20 cellular contexts compared by ENCODE assay signal in genomic region chr12:102216086-102216691, GRCh38. TPM values are rescaled to one million over a fixed set of nuclear protein-coding genes. Genes with fewer than 3 reads are reported as not detected.
DNase-seq lines count a peak whose midpoint lies in the region; ATAC-seq, FAIRE-seq and TF ChIP-seq lines count a peak whose summit lies in the region.
"Had no signal": no experiment of that assay in that cellular context is flagged by ENCODE, and none has a peak within 500 bp of the region (broad histone marks: within the 10 kb centered on the region; RNA-seq: fewer than 3 reads in every experiment).

No MANE protein-coding gene starts in this region.

- H3K56ac ChIP-seq in H9 (ENCODE audit: insufficient read length, low read depth, low read length): no peak overlapping the region

- no peaks in the 10 kb centered on the region for H4K20me1 ChIP-seq in H9 (ENCODE audit: control insufficient read depth, insufficient read depth, insufficient read length)

- H3K79me1 ChIP-seq in H9 (ENCODE audit: insufficient read depth, low read depth, low read length, poor library complexity, severe bottlenecking): no peaks in the 10 kb centered on the region

- TF ChIP-seq POLR2A in A549 (IDR thresholded peaks at IDR 0.05; ENCODE audit: low read length): no peak

- H2AFZ ChIP-seq in H9 (ENCODE audit: low read length): no peak overlapping the region

- no peak overlapping the region for H4K91ac ChIP-seq in H9 (ENCODE audit: insufficient read length, low read depth, low read length)

- no peak overlapping the region for H3K14ac ChIP-seq in H9 (ENCODE audit: insufficient read depth, low read length)

- H2BK12ac ChIP-seq in H9 (ENCODE audit: insufficient read length, low read depth, low read length): no peak overlapping the region

- no peak overlapping the region for H4K8ac ChIP-seq in H9 (replicated peaks; ENCODE audit: insufficient read length, low read depth, low read length)

- H3K4me1 ChIP-seq in A549 (peaks cover 10% of the 10 kb centered on the region; the same call in 2 of the 3 replicates), HEK293 (ENCODE audit: control insufficient read depth, insufficient read depth, low read length) (no peaks in the 10 kb centered on the region), H9 (ENCODE audit: insufficient read depth, low read length) (no peaks in the 10 kb centered on the region)
- H3K4me1 ChIP-seq: body of pancreas, tibial artery had no signal

- POLR2A ChIA-PET in A549 (lab: Yijun Ruan, JAX): interaction anchor here (0.7 kb wide), 1 partner anchor 198 kb away, joined by 3 read pairs; no protein-coding TSS in a partner anchor
- POLR2A ChIA-PET in HEK293 (lab: Yijun Ruan, JAX): interaction anchor here (0.6 kb wide), 1 partner anchor 526 kb away, joined by 4 read pairs; no protein-coding TSS in a partner anchor
- POLR2A ChIA-PET in WTC11 (lab: Charles Lee): no interaction called here

- H2BK120ac ChIP-seq in H9 (ENCODE audit: low read depth, low read length, poor library complexity, severe bottlenecking): no peak overlapping the region

- peak; percentile 4 to 38 for DNase-seq in A549 (ENCODE audit: low read depth in 1 of 2, low spot score in 1 of 2)
- DNase-seq in WTC11 (ENCODE audit: low spot score): no peak
- DNase-seq in fibroblast of the aortic adventitia (ENCODE audit: low read depth): peak; percentile 40
- no peak for DNase-seq in H9
- no peak for DNase-seq in DMS 273 (lab: John Stamatoyannopoulos, UW; ENCODE audit: unreplicated experiment)
- DNase-seq: activated CD4-positive, alpha-beta memory T cell treated with anti-CD3 and anti-CD28 coated beads, Interleukin-2, amount 10 ng/mL, durations not matched to agents 7 days and 5 days; body of pancreas; endodermal cell; NCI-H1105 treated with DMSO at 0.1 percent for 48 hours; NCI-H524; stimulated activated CD8-positive, alpha-beta memory T cell treated with anti-CD3 and anti-CD28 coated beads, Interleukin-4, amount 100 ng/mL, for 48 hours; tibial artery had no signal

- TF ChIP-seq EP300 in A549 (IDR thresholded peaks at IDR 0.05): no peak

- 71% methylated on average over 5 of the region's 5 CpGs for WGBS in A549 (ENCODE audit: missing lambda C conversion rate)
- WGBS in H9 (ENCODE audit: extremely low coverage, insufficient read length, low lambda C conversion rate): no CpG with 5 or more reads among the region's 5 CpGs

- H3K27ac Mint-ChIP-seq in WTC11: no peak overlapping the region
- H3K27ac Mint-ChIP-seq in H9: no peak overlapping the region
- H3K27ac Mint-ChIP-seq: activated CD4-positive, alpha-beta memory T cell treated with anti-CD3 and anti-CD28 coated beads, Interleukin-2, amount 10 ng/mL, durations not matched to agents 7 days and 5 days; activated T-helper 2 cell treated with anti-CD3 and anti-CD28 coated beads, Interferon-gamma antibody, Interleukin-2, Interleukin-4, amounts not matched to agents 10 μg/mL and 5 μg/mL and 100 μg/mL, durations not matched to agents 14 hours and 24 hours and 36 hours; endodermal cell had no signal

- TF ChIP-seq RAD21 in A549 (conservative IDR thresholded peaks at IDR 0.05 in 1 of 2, IDR thresholded peaks at IDR 0.05 in 1 of 2): no peak

- no peak overlapping the region for H2BK15ac ChIP-seq in H9 (ENCODE audit: low read depth, low read length)

- H3K79me2 ChIP-seq in H9 (ENCODE audit: insufficient read depth, low read length): no peaks in the 10 kb centered on the region

- H3T11ph ChIP-seq in H9 (ENCODE audit: low read length): no peak overlapping the region

- no peaks in the 10 kb centered on the region for H3K9me3 ChIP-seq in A549
- no peaks in the 10 kb centered on the region for H3K9me3 ChIP-seq in HEK293 (ENCODE audit: control insufficient read depth, insufficient read depth, low read depth, low read length)
- no peaks in the 10 kb centered on the region for H3K9me3 ChIP-seq in H9 (ENCODE audit: control insufficient read depth, low read depth, low read length)
- H3K9me3 ChIP-seq: body of pancreas, tibial artery had no signal

- H3K4me3 ChIP-seq in A549: no peak overlapping the region
- H3K4me3 ChIP-seq in HEK293 (ENCODE audit: low read depth, low read length): no peak overlapping the region
- H3K4me3 ChIP-seq in fibroblast of the aortic adventitia (ENCODE audit: low read depth, low read length): no peak overlapping the region
- H3K4me3 ChIP-seq: body of pancreas, tibial artery had no signal

- no peak overlapping the region for H2BK20ac ChIP-seq in H9 (ENCODE audit: low read depth, low read length, poor library complexity, severe bottlenecking)

- TF ChIP-seq CTCF in A549 (IDR thresholded peaks at IDR 0.05) (no peak), HEK293 (tag by site-specific recombination; IDR thresholded peaks at IDR 0.05) (no peak), WTC11 (IDR thresholded peaks at IDR 0.05) (no peak), fibroblast of the aortic adventitia (IDR thresholded peaks at IDR 0.05; ENCODE audit: insufficient read depth, low read length) (no peak), H9 (conservative IDR thresholded peaks at IDR 0.05) (no peak)

- H3K4ac ChIP-seq in H9 (ENCODE audit: low read depth, low read length): no peak overlapping the region

- no peaks in the 10 kb centered on the region for H3K23me2 ChIP-seq in H9 (ENCODE audit: insufficient read length, low read depth, low read length, poor library complexity, severe bottlenecking)

- H3K36me3 ChIP-seq in HEK293 (ENCODE audit: control insufficient read depth in 2 of 2, insufficient read depth in 1 of 2, low read length in 2 of 2): no peaks in the 10 kb centered on the region
- H3K36me3 ChIP-seq: tibial artery had no signal

- H3K27ac ChIP-seq in A549: no peak overlapping the region
- H3K27ac ChIP-seq in HEK293 (ENCODE audit: extremely low read depth, low read depth, low read length): no peak overlapping the region
- H3K27ac ChIP-seq in H9 (ENCODE audit: insufficient read length, low read depth, low read length): no peak overlapping the region
- H3K27ac ChIP-seq: body of pancreas, tibial artery had no signal

- no peak for FAIRE-seq in A549 (lab: Jason Lieb, UNC)
- FAIRE-seq: GM19239, H1 had no signal

- H3K9ac ChIP-seq in H9 (ENCODE audit: extremely low read depth, insufficient read length, low read length): no peak overlapping the region

- no peak overlapping the region for H2BK5ac ChIP-seq in H9 (ENCODE audit: insufficient read length, low read length)

- H3K9me3 Mint-ChIP-seq in WTC11: no peaks in the 10 kb centered on the region
- H3K9me3 Mint-ChIP-seq in H9: no peaks in the 10 kb centered on the region
- H3K9me3 Mint-ChIP-seq: activated CD4-positive, alpha-beta memory T cell treated with anti-CD3 and anti-CD28 coated beads, Interleukin-2, amount 10 ng/mL, durations not matched to agents 7 days and 5 days; activated T-helper 2 cell treated with anti-CD3 and anti-CD28 coated beads, Interferon-gamma antibody, Interleukin-2, Interleukin-4, amounts not matched to agents 10 μg/mL and 5 μg/mL and 100 μg/mL, durations not matched to agents 14 hours and 24 hours and 36 hours; endodermal cell had no signal

- H3K27me3 Mint-ChIP-seq in WTC11 (ENCODE audit: low read depth) (no peaks in the 10 kb centered on the region), H9 (ENCODE audit: low read depth) (no peaks in the 10 kb centered on the region)
- H3K27me3 Mint-ChIP-seq: activated CD4-positive, alpha-beta memory T cell treated with anti-CD3 and anti-CD28 coated beads, Interleukin-2, amount 10 ng/mL, durations not matched to agents 7 days and 5 days had no signal

- no peak overlapping the region for H4K5ac ChIP-seq in H9 (ENCODE audit: insufficient read length, low read depth, low read length)

- ATAC-seq in A549 (peak; percentile 30 to 40; a peak in 2 of 6 replicates), WTC11 (no peak), GM19351 (IDR thresholded peaks at IDR 0.05; ENCODE audit: unreplicated experiment) (no peak), GM18909 (IDR thresholded peaks at IDR 0.05; ENCODE audit: poor library complexity, unreplicated experiment) (no peak)
- ATAC-seq: body of pancreas had no signal

- CTCF ChIA-PET in A549 (lab: Yijun Ruan, JAX) (interaction anchor here (0.6 kb wide), 1 partner anchor 188 kb away, joined by 3 read pairs; no protein-coding TSS in a partner anchor), HEK293 (lab: Yijun Ruan, JAX) (no interaction called here), WTC11 (lab: Charles Lee) (no interaction called here)

- H3K4me2 ChIP-seq in A549 (peak overlapping the region; percentile 5; the same call in 1 of the 3 replicates), H9 (ENCODE audit: insufficient read depth, insufficient read length, low read length) (no peak overlapping the region)

- H3K4me3 Mint-ChIP-seq in WTC11 (no peak overlapping the region), H9 (no peak overlapping the region)
- H3K4me3 Mint-ChIP-seq: activated CD4-positive, alpha-beta memory T cell treated with anti-CD3 and anti-CD28 coated beads, Interleukin-2, amount 10 ng/mL, durations not matched to agents 7 days and 5 days; endodermal cell had no signal

- no peaks in the 10 kb centered on the region for H3K36me3 Mint-ChIP-seq in WTC11
- H3K36me3 Mint-ChIP-seq in H9 (ENCODE audit: insufficient read depth in 1 of 3, low read depth in 3 of 3): no peaks in the 10 kb centered on the region

- H3K27me3 ChIP-seq in H9 (ENCODE audit: insufficient read depth, low read length): no peaks in the 10 kb centered on the region
- H3K27me3 ChIP-seq: body of pancreas, tibial artery had no signal

- H3K18ac ChIP-seq in H9 (ENCODE audit: insufficient read length, low read depth, low read length): no peak overlapping the region

- H3K4me1 Mint-ChIP-seq in WTC11 (no peaks in the 10 kb centered on the region), H9 (no peaks in the 10 kb centered on the region)
- H3K4me1 Mint-ChIP-seq: activated CD4-positive, alpha-beta memory T cell treated with anti-CD3 and anti-CD28 coated beads, Interleukin-2, amount 10 ng/mL, durations not matched to agents 7 days and 5 days; endodermal cell had no signal

- no peak overlapping the region for H3K23ac ChIP-seq in H9 (ENCODE audit: insufficient read length, low read depth, low read length)

- H2AK5ac ChIP-seq in H9 (ENCODE audit: insufficient read length, low read length): no peak overlapping the region

TF ChIP-seq in HEK293, 187 proteins besides CTCF, POLR2A, EP300 and RAD21 (continues in another document):
- no peak for TF ChIP-seq SCRT2 (tag by site-specific recombination; IDR thresholded peaks at IDR 0.05)

TF ChIP-seq in WTC11, 78 proteins besides CTCF, POLR2A, EP300 and RAD21 (continues in another document):
- TF ChIP-seq NFATC4 (CRISPR knock-in tag; IDR thresholded peaks at IDR 0.05) (no peak), CBFB (CRISPR knock-in tag; IDR thresholded peaks at IDR 0.05; ENCODE audit: low read depth) (no peak), HMGA2 (CRISPR knock-in tag; IDR thresholded peaks at IDR 0.05) (peak; percentile 28; the same call in 1 of the 2 replicates)

RNA-seq across cellular contexts. Expression of gene PMCH, which starts 18.6 kb away (rescaled TPM):
- polyA plus RNA-seq in A549 (2011; rRNA removed): not detected in 2 replicates
- not detected in 2 replicates for polyA plus RNA-seq in A549 (2012; cell fraction: cytosol; rRNA removed)
- polyA plus RNA-seq in A549 (2012; cell fraction: nucleus; rRNA removed): not detected in 2 replicates
- not detected in 3 replicates for polyA plus RNA-seq in A549 (2017; fragmentation: RNase III; extraction: RNeasy Plus Mini Kit Qiagen cat#74134 plus additional on column Dnase treatment)
- not detected in 2 replicates for polyA minus RNA-seq in A549 (2011; rRNA and poly(A)+ RNA removed)
- not detected in 3 replicates for total RNA-seq in WTC11 (2021)
- total RNA-seq in fibroblast of the aortic adventitia (ENCODE audit: low replicate concordance): 0.27 TPM in 1 of 2 replicates, not detected in the other
- not detected in 2 replicates for total RNA-seq in H9 (2021)
- total RNA-seq: body of pancreas, endodermal cell, H1, mesenteric fat pad, omental fat pad had no signal
- polyA plus RNA-seq: H1 had no signal

Comparison
In these comparisons a context has a peak if more than half of its experiments do, and no peak if none do; other contexts are left out.
1. ATAC-seq: peak in A549 (2 of 2); none in WTC11 (single experiment), GM19351 (single experiment) and GM18909 (single experiment).
2. DNase-seq: peak in A549 (2 of 2) and fibroblast of the aortic adventitia (single experiment); none in WTC11 (single experiment), H9 (single experiment) and DMS 273 (single experiment).